Comparison of ENCODE assay signal across 1 cellular context in genomic region chr22:40819741-40820140, GRCh38.
TF ChIP-seq lines count a peak whose summit lies in the region.

No MANE protein-coding gene starts in this region.

TF ChIP-seq in GM12878, 131 proteins besides CTCF, POLR2A, EP300 and RAD21:
- TF ChIP-seq FOS (IDR thresholded peaks at IDR 0.05; ENCODE audit: borderline replicate concordance, extremely low read depth, insufficient read length) (no peak), MYC (IDR thresholded peaks at IDR 0.05; ENCODE audit: insufficient read depth, insufficient read length, insufficient replicate concordance, low read length, severe bottlenecking) (no peak), MTA3 (IDR thresholded peaks at IDR 0.05; ENCODE audit: borderline replicate concordance, low read length) (0 out of 2 replicates have a peak, but pooled peaks have one; percentile 8), RUNX3 (IDR thresholded peaks at IDR 0.05; ENCODE audit: low read length) (0 out of 2 replicates have a peak, but pooled peaks have one; percentile 3), ZNF384 (IDR thresholded peaks at IDR 0.05; ENCODE audit: borderline replicate concordance, low read depth, low read length) (no peak)
TF ChIP-seq in GM12878: peak in this region for 2.
